1 cellular context compared by ENCODE assay signal in genomic region chr17:79835953-79836951, GRCh38.
TF ChIP-seq lines count a peak whose summit lies in the region.

No MANE protein-coding gene starts in this region.

TF ChIP-seq in H1, 55 proteins besides CTCF, POLR2A, EP300 and RAD21:
- TF ChIP-seq CHD7 (IDR thresholded peaks at IDR 0.05; ENCODE audit: insufficient replicate concordance, low read length) (no peak), TAF1 (IDR thresholded peaks at IDR 0.05; ENCODE audit: low read depth, low read length) (peak; percentile 54; the same call in 1 of the 2 replicates), POLR2AphosphoS5 (IDR thresholded peaks at IDR 0.05; ENCODE audit: low read depth, low read length) (peak; percentile 50; the same call in 1 of the 2 replicates), KDM4A (IDR thresholded peaks at IDR 0.05; ENCODE audit: low read depth, low read length, severe bottlenecking) (peak; percentile 0), BACH1 (IDR thresholded peaks at IDR 0.05; ENCODE audit: low read length) (no peak), EGR1 (IDR thresholded peaks at IDR 0.05; ENCODE audit: borderline replicate concordance, low read depth, low read length) (peak; percentile 92; the same call in 1 of the 2 replicates), GTF2F1 (IDR thresholded peaks at IDR 0.05; ENCODE audit: borderline replicate concordance, low read depth, low read length) (no peak), SP1 (IDR thresholded peaks at IDR 0.05; ENCODE audit: low read depth, low read length) (peak; percentile 76), EZH2 (IDR thresholded peaks at IDR 0.05; ENCODE audit: low read depth, low read length, severe bottlenecking) (no peak), SP4 (IDR thresholded peaks at IDR 0.05; ENCODE audit: low read length) (peak; percentile 73), HDAC6 (IDR thresholded peaks at IDR 0.05; ENCODE audit: low read depth, low read length) (no peak), CREB1 (IDR thresholded peaks at IDR 0.05) (peak; percentile 43; the same call in 1 of the 2 replicates), CEBPB (IDR thresholded peaks at IDR 0.05; ENCODE audit: low read depth, low read length) (0 out of 2 replicates have a peak, but pooled peaks have one; percentile 10), KDM1A (IDR thresholded peaks at IDR 0.05; ENCODE audit: borderline replicate concordance, low read length) (no peak), MAX (IDR thresholded peaks at IDR 0.05) (peak; percentile 62), NANOG (IDR thresholded peaks at IDR 0.05; ENCODE audit: insufficient read depth, low read depth, low read length, poor library complexity, severe bottlenecking) (peak; percentile 29), TBP (IDR thresholded peaks at IDR 0.05; ENCODE audit: low read depth, low read length) (peak; percentile 76; the same call in 1 of the 2 replicates), CHD1 (IDR thresholded peaks at IDR 0.05; ENCODE audit: low read depth, low read length) (no peak), ATF2 (IDR thresholded peaks at IDR 0.05; ENCODE audit: low read length) (peak; percentile 71; the same call in 1 of the 2 replicates)
